ENCODE assay signal across 15 cellular contexts in genomic region chr20:54068966-54069365, GRCh38. TPM values are rescaled to one million over a fixed set of nuclear protein-coding genes. Genes with fewer than 3 reads are reported as not detected.
"Had no signal": no experiment of that assay in that cellular context is flagged by ENCODE, and none has a peak within 500 bp of the region (broad histone marks: within the 10 kb centered on the region; RNA-seq: fewer than 3 reads in every experiment).

No MANE protein-coding gene starts in this region.

- H3K9me3 Mint-ChIP-seq: activated T-helper 1 cell treated with anti-CD3 and anti-CD28 coated beads, Interleukin-12 subunit alpha, Interleukin-12 subunit beta, Interleukin-2, Interleukin-4 antibody, amounts not matched to agents 30 ng/mL and 10 ng/mL and 1 ng/mL, durations not matched to agents 14 hours and 24 hours and 36 hours; central memory CD8-positive, alpha-beta T cell had no signal

- H3K27ac Mint-ChIP-seq: activated T-helper 1 cell treated with anti-CD3 and anti-CD28 coated beads, Interleukin-12 subunit alpha, Interleukin-12 subunit beta, Interleukin-2, Interleukin-4 antibody, amounts not matched to agents 30 ng/mL and 10 ng/mL and 1 ng/mL, durations not matched to agents 14 hours and 24 hours and 36 hours had no signal

- DNase-seq: activated CD4-positive, CD25-positive, alpha-beta regulatory T cell treated with anti-CD3 and anti-CD28 coated beads, Interleukin-2, amount 50 U/mL, for 72 hours; anterior cingulate cortex; brain microvascular endothelial cell; cortex of kidney; effector CD8-positive, alpha-beta T cell; esophagus squamous epithelium; head of caudate nucleus; stimulated activated CD4-positive, alpha-beta T cell treated with anti-CD3 and anti-CD28 coated beads, Interleukin-12 subunit alpha, Interleukin-12 subunit beta, amount 100 ng/mL, for 4 hours; stimulated activated CD4-positive, alpha-beta T cell treated with anti-CD3 and anti-CD28 coated beads, Interleukin-2, amount 100 ng/mL, for 24 hours; tibial artery had no signal

- H3K27me3 Mint-ChIP-seq: central memory CD8-positive, alpha-beta T cell had no signal

- H3K4me3 Mint-ChIP-seq: activated T-helper 1 cell treated with anti-CD3 and anti-CD28 coated beads, Interleukin-12 subunit alpha, Interleukin-12 subunit beta, Interleukin-2, Interleukin-4 antibody, amounts not matched to agents 30 ng/mL and 10 ng/mL and 1 ng/mL, durations not matched to agents 14 hours and 24 hours and 36 hours; central memory CD8-positive, alpha-beta T cell had no signal

RNA-seq across cellular contexts. Expression of gene BCAS1, which starts 1.4 kb away (rescaled TPM):
- total RNA-seq: activated T-helper 1 cell treated with anti-CD3 and anti-CD28 coated beads, Interleukin-12 subunit alpha, Interleukin-12 subunit beta, Interleukin-2, Interleukin-4 antibody, amounts not matched to agents 30 ng/mL and 10 ng/mL and 1 ng/mL, durations not matched to agents 14 hours and 24 hours and 36 hours; endothelial cell of umbilical vein; pulmonary artery endothelial cell; subcutaneous adipose tissue had no signal
